Comparison of ENCODE assay signal across 8 cellular contexts in genomic region chr1:234607091-234608025, GRCh38. TPM values are rescaled to one million over a fixed set of nuclear protein-coding genes. Genes with fewer than 3 reads are reported as not detected.
DNase-seq lines count a peak whose midpoint lies in the region; ATAC-seq and TF ChIP-seq lines count a peak whose summit lies in the region.

No MANE protein-coding gene starts in this region.

- peak overlapping the region; percentile 99 for H3K27ac Mint-ChIP-seq in activated T-helper 2 cell treated with anti-CD3 and anti-CD28 coated beads, Interferon-gamma antibody, Interleukin-2, Interleukin-4, amounts not matched to agents 10 μg/mL and 5 μg/mL and 100 μg/mL, durations not matched to agents 14 hours and 24 hours and 36 hours

- peaks cover 2% of the 10 kb centered on the region for H3K27me3 Mint-ChIP-seq in activated T-helper 2 cell treated with anti-CD3 and anti-CD28 coated beads, Interferon-gamma antibody, Interleukin-2, Interleukin-4, amounts not matched to agents 10 μg/mL and 5 μg/mL and 100 μg/mL, durations not matched to agents 14 hours and 24 hours and 36 hours (ENCODE audit: low read depth)

- 1% methylated on average over 22 of the region's 22 CpGs for WGBS in heart right ventricle, 2 donors
- WGBS in psoas muscle, 3 donors: 1 to 2% (median 1%) methylated on average over 22 of the region's 22 CpGs

- H3K4me3 ChIP-seq in GM12875 (ENCODE audit: low read depth, low read length) (peak overlapping the region; percentile 88), heart right ventricle (peak overlapping the region; percentile 78 to 96 (median 88)), psoas muscle (peak overlapping the region; percentile 90)

- peak overlapping the region; percentile 96 for H3K4me3 Mint-ChIP-seq in activated T-helper 2 cell treated with anti-CD3 and anti-CD28 coated beads, Interferon-gamma antibody, Interleukin-2, Interleukin-4, amounts not matched to agents 10 μg/mL and 5 μg/mL and 100 μg/mL, durations not matched to agents 14 hours and 24 hours and 36 hours (ENCODE audit: low read depth)

- H3K4me1 Mint-ChIP-seq in activated T-helper 2 cell treated with anti-CD3 and anti-CD28 coated beads, Interferon-gamma antibody, Interleukin-2, Interleukin-4, amounts not matched to agents 10 μg/mL and 5 μg/mL and 100 μg/mL, durations not matched to agents 14 hours and 24 hours and 36 hours (ENCODE audit: low read depth): peaks cover 38% of the 10 kb centered on the region

- TF ChIP-seq CTCF in 22Rv1 (IDR thresholded peaks at IDR 0.05) (no peak), GM12875 (IDR thresholded peaks at IDR 0.05; ENCODE audit: borderline replicate concordance, insufficient read depth, low read depth, low read length) (no peak; the same call in 1 of the 2 replicates), heart right ventricle (IDR thresholded peaks at IDR 0.05) (peak in 3 of 9 donors; percentile 35 to 44 (median 42)), psoas muscle (IDR thresholded peaks at IDR 0.05) (peak; percentile 14)

- ATAC-seq in heart right ventricle (peak in 2 of 8 donors; percentile 2 to 4), psoas muscle (peak in 1 of 4 donors; percentile 10), HG03159 (IDR thresholded peaks at IDR 0.05; ENCODE audit: unreplicated experiment) (no peak)

- peak; percentile 49 for DNase-seq in NCI-H526 treated with DMSO at 0.1 percent for 48 hours (lab: John Stamatoyannopoulos, UW)
- no peak for DNase-seq in activated T-helper 2 cell treated with anti-CD3 and anti-CD28 coated beads, Interferon-gamma antibody, Interleukin-2, Interleukin-4, amounts not matched to agents 10 μg/mL and 5 μg/mL and 100 μg/mL, durations not matched to agents 14 hours and 24 hours and 36 hours (ENCODE audit: low spot score)
- peak; percentile 36 to 41 for DNase-seq in heart right ventricle
- DNase-seq in psoas muscle: peak; percentile 31 to 66
- no peak for DNase-seq in GDM1 (lab: John Stamatoyannopoulos, UW)

- H3K9me3 Mint-ChIP-seq in activated T-helper 2 cell treated with anti-CD3 and anti-CD28 coated beads, Interferon-gamma antibody, Interleukin-2, Interleukin-4, amounts not matched to agents 10 μg/mL and 5 μg/mL and 100 μg/mL, durations not matched to agents 14 hours and 24 hours and 36 hours: no peaks in the 10 kb centered on the region

- no peaks in the 10 kb centered on the region for H3K27me3 ChIP-seq in heart right ventricle
- H3K27me3 ChIP-seq in psoas muscle (ENCODE audit: insufficient read depth in 3 of 3, low read length in 2 of 3): no peaks in the 10 kb centered on the region

- intact Hi-C loops in activated T-helper 2 cell treated with anti-CD3 and anti-CD28 coated beads, Interferon-gamma antibody, Interleukin-2, Interleukin-4, amounts not matched to agents 10 μg/mL and 5 μg/mL and 100 μg/mL, durations not matched to agents 14 hours and 24 hours and 36 hours (cut with micrococcal nuclease): loop anchor here (10.0 kb wide), 2 partner anchors 203 to 233 kb away; partner anchors contain the start of gene COA6
- intact Hi-C loops in heart right ventricle (cut with DNase I) (loop anchor here in 8 of 10 donors (2.0 to 10.0 kb wide), 12 partner anchors 70 to 475 kb away; no protein-coding TSS in a partner anchor), psoas muscle (cut with DNase I) (loop anchor here (1.0 to 10.0 kb wide), 4 partner anchors 110 to 467 kb away; no protein-coding TSS in a partner anchor)

- H3K9me3 ChIP-seq in heart right ventricle (no peaks in the 10 kb centered on the region), psoas muscle (no peaks in the 10 kb centered on the region)

- H3K4me1 ChIP-seq in heart right ventricle (peaks cover 3 to 50% (median 38%) of the 10 kb centered on the region in 9 donors), psoas muscle (peaks cover 29% of the 10 kb centered on the region)

- peaks cover 65% of the 10 kb centered on the region for H3K36me3 Mint-ChIP-seq in activated T-helper 2 cell treated with anti-CD3 and anti-CD28 coated beads, Interferon-gamma antibody, Interleukin-2, Interleukin-4, amounts not matched to agents 10 μg/mL and 5 μg/mL and 100 μg/mL, durations not matched to agents 14 hours and 24 hours and 36 hours (ENCODE audit: low read depth)

- H3K36me3 ChIP-seq in heart right ventricle (peaks cover 0 to 58% (median 23%) of the 10 kb centered on the region in 9 donors), psoas muscle (ENCODE audit: insufficient read depth in 1 of 2, low read depth in 1 of 2) (peaks cover 4 to 26% of the 10 kb centered on the region in 2 donors)

- H3K27ac ChIP-seq in 22Rv1 (peak overlapping the region; percentile 100), heart right ventricle (peak overlapping the region; percentile 96 to 100 (median 100)), psoas muscle (peak overlapping the region; percentile 99)

RNA-seq across cellular contexts. Expression of gene IRF2BP2, which starts 2.6 kb away (rescaled TPM):
- total RNA-seq in activated T-helper 2 cell treated with anti-CD3 and anti-CD28 coated beads, Interferon-gamma antibody, Interleukin-2, Interleukin-4, amounts not matched to agents 10 μg/mL and 5 μg/mL and 100 μg/mL, durations not matched to agents 14 hours and 24 hours and 36 hours: 276 and 292 TPM in 2 replicates
- 100 to 1,000 TPM in 6 of 10 donors, 10 to 100 TPM in 4; 78.2 to 181 (median 104) TPM for total RNA-seq in heart right ventricle
- polyA plus RNA-seq in heart right ventricle: 10 to 100 TPM; 50.6 to 54.0 TPM
- 100 to 1,000 TPM in 1 of 4 donors, 10 to 100 TPM in 3; 73.4 to 116 (median 87.8) TPM for total RNA-seq in psoas muscle
- 10 to 100 TPM; 53.6 to 63.6 (median 56.4) TPM for polyA plus RNA-seq in psoas muscle

Comparison
In these comparisons a context has a peak if more than half of its experiments do, and no peak if none do; other contexts are left out.
1. DNase-seq: peak in NCI-H526 treated with DMSO at 0.1 percent for 48 hours (single experiment), heart right ventricle (2 of 2) and psoas muscle (2 of 2); none in activated T-helper 2 cell treated with anti-CD3 and anti-CD28 coated beads, Interferon-gamma antibody, Interleukin-2, Interleukin-4, amounts not matched to agents 10 μg/mL and 5 μg/mL and 100 μg/mL, durations not matched to agents 14 hours and 24 hours and 36 hours (single experiment) and GDM1 (single experiment).
2. Peak in every context shown above with its lines, with median percentiles within 50 percentile points of each other: H3K27ac ChIP-seq and H3K4me3 ChIP-seq.